ENCODE assay signal across 8 cellular contexts in genomic region chr7:148986737-148987009, GRCh38. TPM values are rescaled to one million over a fixed set of nuclear protein-coding genes. Genes with fewer than 3 reads are reported as not detected.
DNase-seq lines count a peak whose midpoint lies in the region; ATAC-seq and TF ChIP-seq lines count a peak whose summit lies in the region.

No MANE protein-coding gene starts in this region.

- peak overlapping the region; percentile 99 for H3K4me3 Mint-ChIP-seq in natural killer cell

- peaks cover 45 to 55% of the 10 kb centered on the region in 2 donors for H3K4me1 Mint-ChIP-seq in natural killer cell

- H3K27me3 Mint-ChIP-seq in natural killer cell (ENCODE audit: low read depth in 2 of 2), result no peaks in the 10 kb centered on the region

- no peaks in the 10 kb centered on the region for H3K9me3 Mint-ChIP-seq in natural killer cell

- no peaks in the 10 kb centered on the region for H3K36me3 ChIP-seq in BLaER1

- no peaks in the 10 kb centered on the region for H4K20me1 ChIP-seq in BLaER1

- no peaks in the 10 kb centered on the region for H3K9me3 ChIP-seq in BLaER1

- H3K4me3 ChIP-seq in BLaER1 (peak overlapping the region; percentile 78; the same call in 1 of the 2 replicates), HL-60 (replicated peaks; ENCODE audit: insufficient read depth, low read length) (peak overlapping the region; percentile 45)

- DNase-seq in HL-60 (ENCODE audit: low read depth in 1 of 2, low spot score in 1 of 2), result no peak
- DNase-seq in natural killer cell, result no peak
- DNase-seq in NCI-H524 (lab: John Stamatoyannopoulos, UW), result no peak

- intact Hi-C loops in natural killer cell (cut with micrococcal nuclease), result loop anchor here (1.0 to 5.0 kb wide), 3 partner anchors 42 to 104 kb away; partner anchors contain the start of genes PDIA4 and ZNF786

- peak overlapping the region; percentile 85 for H3K4me2 ChIP-seq in BLaER1

- peaks cover 42% of the 10 kb centered on the region for H3K4me1 ChIP-seq in BLaER1

- TF ChIP-seq CTCF in HL-60 (IDR thresholded peaks at IDR 0.05; ENCODE audit: insufficient read depth, low read length), result no peak
- no peak for TF ChIP-seq CTCF in natural killer cell (IDR thresholded peaks at IDR 0.05)

- H3K27me3 ChIP-seq in BLaER1, result peaks cover 9% of the 10 kb centered on the region
- H3K27me3 ChIP-seq in HL-60 (ENCODE audit: insufficient read depth, poor library complexity, severe bottlenecking), result no peaks in the 10 kb centered on the region

- H3K27ac ChIP-seq in BLaER1, result no peak overlapping the region
- H3K27ac ChIP-seq in HL-60 (replicated peaks), result peak overlapping the region; percentile 84
- H3K27ac ChIP-seq in angular gyrus (ENCODE audit: low read depth, low read length), result peak overlapping the region; percentile 56

- H3K9ac ChIP-seq in BLaER1, result no peak overlapping the region

- peak overlapping the region; percentile 92 to 96 for H3K27ac Mint-ChIP-seq in natural killer cell

- no peaks in the 10 kb centered on the region for H3K36me3 Mint-ChIP-seq in natural killer cell

- no peak for ATAC-seq in natural killer cell
- ATAC-seq in HG02571 (IDR thresholded peaks at IDR 0.05; ENCODE audit: unreplicated experiment), result no peak
- no peak for ATAC-seq in HG03025 (IDR thresholded peaks at IDR 0.05; ENCODE audit: low FRiP score, unreplicated experiment)
- no peak for ATAC-seq in HG03159 (IDR thresholded peaks at IDR 0.05; ENCODE audit: unreplicated experiment)

RNA-seq across cellular contexts. Expression of gene PDIA4, which starts 41.6 kb away (rescaled TPM):
- 10 to 100 TPM; 54.0 to 82.0 (median 62.7) TPM for total RNA-seq in natural killer cell
